Comparison of ENCODE assay signal across 28 cellular contexts in the genomic region with DNA sequence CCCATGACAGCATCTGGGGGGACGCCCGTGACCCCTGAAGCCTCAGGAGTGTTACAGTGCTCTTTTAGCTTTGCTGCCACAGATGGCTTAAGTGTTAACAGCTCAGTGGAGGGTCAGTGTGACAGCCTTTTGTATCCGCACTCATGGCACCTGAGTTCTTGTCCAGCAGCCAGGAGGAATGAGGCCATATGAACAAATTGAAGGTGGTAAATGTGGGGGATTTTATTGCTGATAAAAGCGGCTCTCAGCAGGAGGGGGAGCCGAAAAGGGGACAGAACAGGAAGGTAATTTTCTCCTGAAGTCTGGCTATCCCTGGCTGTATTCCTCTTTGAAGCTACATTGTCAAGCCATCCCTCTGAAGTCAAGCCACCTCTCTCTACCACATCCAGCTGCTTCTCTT.
"Had no signal": no experiment of that assay in that cellular context is flagged by ENCODE, and none has a peak within 500 bp of the region (broad histone marks: within the 10 kb centered on the region; RNA-seq: fewer than 3 reads in every experiment).

No MANE protein-coding gene starts in this region.

- H3K4me3 ChIP-seq: neural progenitor cell, ovary, psoas muscle, right lobe of liver, sigmoid colon, suprapubic skin, testis, tibial artery, transverse colon, upper lobe of right lung, uterus had no signal

- H3K79me2 ChIP-seq: parathyroid adenoma had no signal

- H3K27ac Mint-ChIP-seq: natural killer cell; neural progenitor cell; progenitor cell of endocrine pancreas; stimulated activated memory B cell treated with anti-CD40 and anti-IgM and Interleukin-4, amounts not matched to agents 10 μg/mL and 1 μg/mL and 100 μg/mL, for 72 hours; stimulated activated naive CD8-positive, alpha-beta T cell treated with anti-CD3 and anti-CD28 coated beads, Interleukin-15, amount 100 ng/mL, for 72 hours had no signal

- H3K36me3 ChIP-seq: neural progenitor cell, ovary, right lobe of liver, sigmoid colon, suprapubic skin, tibial artery, transverse colon, upper lobe of right lung, uterus had no signal

- ATAC-seq: natural killer cell; psoas muscle; right cardiac atrium; right lobe of liver; stimulated activated memory B cell treated with anti-CD40 and anti-IgM and Interleukin-4, amounts not matched to agents 10 μg/mL and 1 μg/mL and 100 μg/mL, for 72 hours; stimulated activated naive CD8-positive, alpha-beta T cell treated with anti-CD3 and anti-CD28 coated beads, Interleukin-15, amount 100 ng/mL, for 72 hours; stimulated activated naive CD8-positive, alpha-beta T cell treated with anti-CD3 and anti-CD28 coated beads, Interleukin-15, Interleukin-2, amounts not matched to agents 100 U/mL and 50 U/mL, for 24 hours; upper lobe of right lung had no signal

- H3K9me3 Mint-ChIP-seq: nephron; neural progenitor cell; stimulated activated naive CD8-positive, alpha-beta T cell treated with anti-CD3 and anti-CD28 coated beads, Interleukin-15, amount 100 ng/mL, for 72 hours had no signal

- H3K4me1 Mint-ChIP-seq: natural killer cell; stimulated activated memory B cell treated with anti-CD40 and anti-IgM and Interleukin-4, amounts not matched to agents 10 μg/mL and 1 μg/mL and 100 μg/mL, for 72 hours; stimulated activated naive CD8-positive, alpha-beta T cell treated with anti-CD3 and anti-CD28 coated beads, Interleukin-15, amount 100 ng/mL, for 72 hours had no signal

- H3K4me1 ChIP-seq: parathyroid adenoma, psoas muscle, right lobe of liver, sigmoid colon, suprapubic skin, testis, tibial artery, transverse colon, upper lobe of right lung, uterus had no signal

- H3K36me3 Mint-ChIP-seq: natural killer cell; neural progenitor cell; stimulated activated memory B cell treated with anti-CD40 and anti-IgM and Interleukin-4, amounts not matched to agents 10 μg/mL and 1 μg/mL and 100 μg/mL, for 72 hours; type B pancreatic cell had no signal

- DNase-seq: natural killer cell; occipital lobe; ovary; psoas muscle; right cardiac atrium; right lobe of liver; sigmoid colon; small intestine; stimulated activated CD4-positive, alpha-beta T cell treated with anti-CD3 and anti-CD28 coated beads, Interleukin-15, amount 100 ng/mL, for 24 hours; stimulated activated CD4-positive, alpha-beta T cell treated with anti-CD3 and anti-CD28 coated beads, Interleukin-2, amount 100 ng/mL, for 24 hours; stimulated activated CD4-positive, alpha-beta T cell treated with anti-CD3 and anti-CD28 coated beads, Interleukin-4, amount 100 ng/mL, for 1 hour; stimulated activated CD4-positive, alpha-beta T cell treated with anti-CD3 and anti-CD28 coated beads, Interleukin-4, amount 100 ng/mL, for 4 hours; stimulated activated CD8-positive, alpha-beta memory T cell treated with anti-CD3 and anti-CD28 coated beads, Interleukin-4, amount 100 ng/mL, for 48 hours; stimulated activated naive CD4-positive, alpha-beta T cell; stimulated activated naive CD8-positive, alpha-beta T cell treated with anti-CD3 and anti-CD28 coated beads, Interleukin-15, amount 100 ng/mL, for 72 hours; stimulated activated naive CD8-positive, alpha-beta T cell treated with anti-CD3 and anti-CD28 coated beads, Interleukin-15, Interleukin-2, amounts not matched to agents 100 U/mL and 50 U/mL, for 24 hours; testis; tibial artery; transverse colon; upper lobe of right lung; uterus had no signal

- H2AFZ ChIP-seq: neural progenitor cell, parathyroid adenoma had no signal

- H3K4me2 ChIP-seq: neural progenitor cell had no signal

- H3K27ac ChIP-seq: neural progenitor cell, ovary, parathyroid adenoma, psoas muscle, right lobe of liver, sigmoid colon, suprapubic skin, testis, tibial artery, transverse colon, upper lobe of right lung, uterus had no signal

- H3K4me3 Mint-ChIP-seq: natural killer cell; nephron; neural progenitor cell; stimulated activated memory B cell treated with anti-CD40 and anti-IgM and Interleukin-4, amounts not matched to agents 10 μg/mL and 1 μg/mL and 100 μg/mL, for 72 hours; stimulated activated naive CD8-positive, alpha-beta T cell treated with anti-CD3 and anti-CD28 coated beads, Interleukin-15, amount 100 ng/mL, for 72 hours; type B pancreatic cell had no signal

- H3K27me3 ChIP-seq: neural progenitor cell, ovary, right lobe of liver, sigmoid colon, suprapubic skin, testis, tibial artery, transverse colon, upper lobe of right lung, uterus had no signal

- H3K27me3 Mint-ChIP-seq: progenitor cell of endocrine pancreas; stimulated activated memory B cell treated with anti-CD40 and anti-IgM and Interleukin-4, amounts not matched to agents 10 μg/mL and 1 μg/mL and 100 μg/mL, for 72 hours; stimulated activated naive CD8-positive, alpha-beta T cell treated with anti-CD3 and anti-CD28 coated beads, Interleukin-15, amount 100 ng/mL, for 72 hours had no signal
